1 cellular context compared by ENCODE assay signal in the genomic region with DNA sequence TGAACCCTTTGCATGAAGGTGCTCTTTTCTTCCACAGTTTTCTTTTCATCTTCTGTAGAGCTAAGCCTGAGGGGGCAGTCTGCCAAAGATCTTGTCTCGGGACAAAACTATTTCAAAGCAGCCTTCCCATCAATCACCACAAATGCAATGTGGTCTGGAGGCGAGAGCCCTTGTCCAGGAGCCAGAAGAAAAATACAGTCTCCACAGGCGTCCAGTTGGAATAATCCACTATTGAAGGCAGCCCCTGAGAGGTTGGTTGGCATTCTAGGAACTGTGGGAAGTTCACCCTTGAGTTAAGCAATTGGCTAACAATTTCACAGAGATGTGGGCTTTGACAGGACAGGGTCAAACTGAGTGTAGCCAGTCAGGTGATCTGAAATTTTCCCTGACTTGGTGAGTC.
TF ChIP-seq lines count a peak whose summit lies in the region.

No MANE protein-coding gene starts in this region.

TF ChIP-seq in HepG2, 621 proteins besides CTCF, POLR2A, EP300 and RAD21:
- TF ChIP-seq ZNF260 (CRISPR knock-in tag; IDR thresholded peaks at IDR 0.05; ENCODE audit: borderline replicate concordance, low read depth) (no peak), ZNF605 (CRISPR knock-in tag; IDR thresholded peaks at IDR 0.05) (no peak), SRSF4 (IDR thresholded peaks at IDR 0.05; ENCODE audit: low read depth, low read length, poor library complexity, severe bottlenecking) (no peak), ZKSCAN8 (CRISPR knock-in tag; IDR thresholded peaks at IDR 0.05; ENCODE audit: borderline replicate concordance) (no peak), TBL1XR1 (IDR thresholded peaks at IDR 0.05; ENCODE audit: borderline replicate concordance, low read length, partially characterized antibody) (no peak), BRCA1 (CRISPR knock-in tag; IDR thresholded peaks at IDR 0.05) (no peak), ZFP62 (CRISPR knock-in tag; IDR thresholded peaks at IDR 0.05) (no peak)
- TF ChIP-seq, protein P1, sequence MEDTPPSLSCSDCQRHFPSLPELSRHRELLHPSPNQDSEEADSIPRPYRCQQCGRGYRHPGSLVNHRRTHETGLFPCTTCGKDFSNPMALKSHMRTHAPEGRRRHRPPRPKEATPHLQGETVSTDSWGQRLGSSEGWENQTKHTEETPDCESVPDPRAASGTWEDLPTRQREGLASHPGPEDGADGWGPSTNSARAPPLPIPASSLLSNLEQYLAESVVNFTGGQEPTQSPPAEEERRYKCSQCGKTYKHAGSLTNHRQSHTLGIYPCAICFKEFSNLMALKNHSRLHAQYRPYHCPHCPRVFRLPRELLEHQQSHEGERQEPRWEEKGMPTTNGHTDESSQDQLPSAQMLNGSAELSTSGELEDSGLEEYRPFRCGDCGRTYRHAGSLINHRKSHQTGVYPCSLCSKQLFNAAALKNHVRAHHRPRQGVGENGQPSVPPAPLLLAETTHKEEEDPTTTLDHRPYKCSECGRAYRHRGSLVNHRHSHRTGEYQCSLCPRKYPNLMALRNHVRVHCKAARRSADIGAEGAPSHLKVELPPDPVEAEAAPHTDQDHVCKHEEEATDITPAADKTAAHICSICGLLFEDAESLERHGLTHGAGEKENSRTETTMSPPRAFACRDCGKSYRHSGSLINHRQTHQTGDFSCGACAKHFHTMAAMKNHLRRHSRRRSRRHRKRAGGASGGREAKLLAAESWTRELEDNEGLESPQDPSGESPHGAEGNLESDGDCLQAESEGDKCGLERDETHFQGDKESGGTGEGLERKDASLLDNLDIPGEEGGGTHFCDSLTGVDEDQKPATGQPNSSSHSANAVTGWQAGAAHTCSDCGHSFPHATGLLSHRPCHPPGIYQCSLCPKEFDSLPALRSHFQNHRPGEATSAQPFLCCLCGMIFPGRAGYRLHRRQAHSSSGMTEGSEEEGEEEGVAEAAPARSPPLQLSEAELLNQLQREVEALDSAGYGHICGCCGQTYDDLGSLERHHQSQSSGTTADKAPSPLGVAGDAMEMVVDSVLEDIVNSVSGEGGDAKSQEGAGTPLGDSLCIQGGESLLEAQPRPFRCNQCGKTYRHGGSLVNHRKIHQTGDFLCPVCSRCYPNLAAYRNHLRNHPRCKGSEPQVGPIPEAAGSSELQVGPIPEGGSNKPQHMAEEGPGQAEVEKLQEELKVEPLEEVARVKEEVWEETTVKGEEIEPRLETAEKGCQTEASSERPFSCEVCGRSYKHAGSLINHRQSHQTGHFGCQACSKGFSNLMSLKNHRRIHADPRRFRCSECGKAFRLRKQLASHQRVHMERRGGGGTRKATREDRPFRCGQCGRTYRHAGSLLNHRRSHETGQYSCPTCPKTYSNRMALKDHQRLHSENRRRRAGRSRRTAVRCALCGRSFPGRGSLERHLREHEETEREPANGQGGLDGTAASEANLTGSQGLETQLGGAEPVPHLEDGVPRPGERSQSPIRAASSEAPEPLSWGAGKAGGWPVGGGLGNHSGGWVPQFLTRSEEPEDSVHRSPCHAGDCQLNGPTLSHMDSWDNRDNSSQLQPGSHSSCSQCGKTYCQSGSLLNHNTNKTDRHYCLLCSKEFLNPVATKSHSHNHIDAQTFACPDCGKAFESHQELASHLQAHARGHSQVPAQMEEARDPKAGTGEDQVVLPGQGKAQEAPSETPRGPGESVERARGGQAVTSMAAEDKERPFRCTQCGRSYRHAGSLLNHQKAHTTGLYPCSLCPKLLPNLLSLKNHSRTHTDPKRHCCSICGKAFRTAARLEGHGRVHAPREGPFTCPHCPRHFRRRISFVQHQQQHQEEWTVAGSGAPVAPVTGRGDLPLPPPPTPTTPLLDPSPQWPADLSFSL (CRISPR knock-in tag; IDR thresholded peaks at IDR 0.05) = no peak
- TF ChIP-seq, protein P2, sequence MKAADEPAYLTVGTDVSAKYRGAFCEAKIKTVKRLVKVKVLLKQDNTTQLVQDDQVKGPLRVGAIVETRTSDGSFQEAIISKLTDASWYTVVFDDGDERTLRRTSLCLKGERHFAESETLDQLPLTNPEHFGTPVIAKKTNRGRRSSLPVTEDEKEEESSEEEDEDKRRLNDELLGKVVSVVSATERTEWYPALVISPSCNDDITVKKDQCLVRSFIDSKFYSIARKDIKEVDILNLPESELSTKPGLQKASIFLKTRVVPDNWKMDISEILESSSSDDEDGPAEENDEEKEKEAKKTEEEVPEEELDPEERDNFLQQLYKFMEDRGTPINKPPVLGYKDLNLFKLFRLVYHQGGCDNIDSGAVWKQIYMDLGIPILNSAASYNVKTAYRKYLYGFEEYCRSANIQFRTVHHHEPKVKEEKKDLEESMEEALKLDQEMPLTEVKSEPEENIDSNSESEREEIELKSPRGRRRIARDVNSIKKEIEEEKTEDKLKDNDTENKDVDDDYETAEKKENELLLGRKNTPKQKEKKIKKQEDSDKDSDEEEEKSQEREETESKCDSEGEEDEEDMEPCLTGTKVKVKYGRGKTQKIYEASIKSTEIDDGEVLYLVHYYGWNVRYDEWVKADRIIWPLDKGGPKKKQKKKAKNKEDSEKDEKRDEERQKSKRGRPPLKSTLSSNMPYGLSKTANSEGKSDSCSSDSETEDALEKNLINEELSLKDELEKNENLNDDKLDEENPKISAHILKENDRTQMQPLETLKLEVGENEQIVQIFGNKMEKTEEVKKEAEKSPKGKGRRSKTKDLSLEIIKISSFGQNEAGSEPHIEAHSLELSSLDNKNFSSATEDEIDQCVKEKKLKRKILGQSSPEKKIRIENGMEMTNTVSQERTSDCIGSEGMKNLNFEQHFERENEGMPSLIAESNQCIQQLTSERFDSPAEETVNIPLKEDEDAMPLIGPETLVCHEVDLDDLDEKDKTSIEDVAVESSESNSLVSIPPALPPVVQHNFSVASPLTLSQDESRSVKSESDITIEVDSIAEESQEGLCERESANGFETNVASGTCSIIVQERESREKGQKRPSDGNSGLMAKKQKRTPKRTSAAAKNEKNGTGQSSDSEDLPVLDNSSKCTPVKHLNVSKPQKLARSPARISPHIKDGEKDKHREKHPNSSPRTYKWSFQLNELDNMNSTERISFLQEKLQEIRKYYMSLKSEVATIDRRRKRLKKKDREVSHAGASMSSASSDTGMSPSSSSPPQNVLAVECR (CRISPR knock-in tag; IDR thresholded peaks at IDR 0.05; ENCODE audit: borderline replicate concordance) = no peak
